ENCODE assay signal across 1 cellular context in the genomic region with DNA sequence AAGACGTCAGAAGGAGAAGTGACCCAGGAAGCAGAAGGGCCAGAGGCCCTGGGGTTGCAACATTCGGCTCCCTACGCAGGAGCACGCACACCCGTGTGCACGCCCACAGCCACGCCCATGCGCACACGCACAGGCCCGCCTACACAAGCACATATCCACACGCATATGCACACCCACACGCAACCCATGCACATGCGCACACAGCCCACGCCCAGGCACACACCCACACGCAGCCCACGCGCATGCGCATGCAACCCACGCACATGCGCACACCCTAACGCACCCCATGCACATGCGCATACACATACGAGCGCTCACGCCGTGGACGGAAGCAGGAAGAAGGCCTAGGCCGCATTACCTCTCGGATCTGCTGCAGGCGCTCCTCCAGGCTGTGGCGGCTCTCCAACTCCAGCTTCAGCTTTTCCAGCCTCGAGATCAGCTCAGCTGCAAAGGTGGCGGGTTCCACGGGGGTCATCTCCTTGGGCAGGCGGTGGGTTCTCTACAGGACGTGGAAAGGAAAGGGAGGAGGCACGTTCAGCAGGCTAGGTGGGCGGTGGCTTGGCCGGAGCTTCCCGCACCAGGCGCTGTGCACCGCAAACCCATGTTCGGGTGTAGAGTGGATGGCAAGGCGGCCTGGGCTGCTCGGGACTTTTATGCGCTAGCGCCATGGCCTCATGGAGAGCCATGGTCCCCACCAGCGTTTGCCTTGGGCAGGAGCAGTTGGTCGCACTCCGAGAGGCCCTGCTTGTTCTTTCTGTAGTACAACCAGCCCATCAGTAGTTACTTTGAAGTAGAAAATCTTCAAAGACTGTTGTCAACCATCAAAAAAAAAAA.
TF ChIP-seq lines count a peak whose summit lies in the region.

No MANE protein-coding gene starts in this region.

TF ChIP-seq in K562, 482 proteins besides CTCF, POLR2A, EP300 and RAD21 (continued from another document and continues in another):
- TF ChIP-seq, protein P1, sequence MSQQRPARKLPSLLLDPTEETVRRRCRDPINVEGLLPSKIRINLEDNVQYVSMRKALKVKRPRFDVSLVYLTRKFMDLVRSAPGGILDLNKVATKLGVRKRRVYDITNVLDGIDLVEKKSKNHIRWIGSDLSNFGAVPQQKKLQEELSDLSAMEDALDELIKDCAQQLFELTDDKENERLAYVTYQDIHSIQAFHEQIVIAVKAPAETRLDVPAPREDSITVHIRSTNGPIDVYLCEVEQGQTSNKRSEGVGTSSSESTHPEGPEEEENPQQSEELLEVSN (IDR thresholded peaks at IDR 0.05; ENCODE audit: borderline replicate concordance in 1 of 2, extremely low read depth in 1 of 2, insufficient read depth in 1 of 2, insufficient read length in 1 of 2, low read depth in 1 of 2, low read length in 1 of 2, poor library complexity in 1 of 2, severe bottlenecking in 1 of 2) = peak; percentile 39 to 57
- TF ChIP-seq HNRNPH1 (optimal IDR thresholded peaks at IDR 0.05; ENCODE audit: low read depth, low read length) (no peak), TAL1 (IDR thresholded peaks at IDR 0.05) (no peak), TCF3 (CRISPR knock-in tag; IDR thresholded peaks at IDR 0.05) (no peak), ZNF23 (CRISPR knock-in tag; IDR thresholded peaks at IDR 0.05) (no peak), ZNF766 (CRISPR knock-in tag; conservative IDR thresholded peaks at IDR 0.05) (no peak), RBM15 (IDR thresholded peaks at IDR 0.05; ENCODE audit: insufficient read depth, low read length) (no peak), ZNF76 (CRISPR knock-in tag; IDR thresholded peaks at IDR 0.05; ENCODE audit: borderline replicate concordance) (no peak), POLR2B (IDR thresholded peaks at IDR 0.05; ENCODE audit: low read depth, partially characterized antibody) (peak; percentile 99), CEBPG (CRISPR knock-in tag; IDR thresholded peaks at IDR 0.05) (no peak), CEBPG (tag; conservative IDR thresholded peaks at IDR 0.05 in 1 of 2, IDR thresholded peaks at IDR 0.05 in 1 of 2) (peak in 1 of 2 experiments; percentile 41; a peak in 1 of 4 replicates), EZH2 (IDR thresholded peaks at IDR 0.05; ENCODE audit: borderline replicate concordance, low read depth, low read length) (no peak), HNRNPLL (IDR thresholded peaks at IDR 0.05; ENCODE audit: low read depth, low read length, poor library complexity, severe bottlenecking) (no peak), ZSCAN29 (IDR thresholded peaks at IDR 0.05) (no peak), THRAP3 (IDR thresholded peaks at IDR 0.05; ENCODE audit: borderline replicate concordance) (no peak), HEY1 (CRISPR knock-in tag; IDR thresholded peaks at IDR 0.05; ENCODE audit: borderline replicate concordance) (no peak), SMARCE1 (IDR thresholded peaks at IDR 0.05) (no peak), ZNF408 (CRISPR knock-in tag; IDR thresholded peaks at IDR 0.05; ENCODE audit: low read depth) (no peak), RCOR1 (IDR thresholded peaks at IDR 0.05; ENCODE audit: borderline replicate concordance in 1 of 2, low read depth in 2 of 2, low read length in 2 of 2) (no peak), ZNF79 (CRISPR knock-in tag; IDR thresholded peaks at IDR 0.05; ENCODE audit: low read depth) (no peak), CXXC5 (CRISPR knock-in tag; IDR thresholded peaks at IDR 0.05) (peak; percentile 76), MAFK (IDR thresholded peaks at IDR 0.05; ENCODE audit: low read length) (no peak), CBFA2T3 (IDR thresholded peaks at IDR 0.05) (no peak), NCOA2 (IDR thresholded peaks at IDR 0.05; ENCODE audit: partially characterized antibody in 2 of 2) (no peak), SAP30 (IDR thresholded peaks at IDR 0.05; ENCODE audit: borderline replicate concordance, insufficient read depth, low read depth, low read length, poor library complexity, severe bottlenecking) (no peak), PTTG1 (tag; IDR thresholded peaks at IDR 0.05; ENCODE audit: low read depth) (no peak), NR2C1 (IDR thresholded peaks at IDR 0.05) (peak; percentile 93), NR2C1 (tag; IDR thresholded peaks at IDR 0.05) (peak; percentile 93), MEIS2 (IDR thresholded peaks at IDR 0.05; ENCODE audit: partially characterized antibody) (peak; percentile 99), DIDO1 (tag; IDR thresholded peaks at IDR 0.05; ENCODE audit: low read depth) (no peak), GTF2F1 (IDR thresholded peaks at IDR 0.05; ENCODE audit: low read depth, low read length) (no peak), PTBP1 (IDR thresholded peaks at IDR 0.05; ENCODE audit: low read depth, low read length) (no peak), HDGF (IDR thresholded peaks at IDR 0.05) (no peak), KAT8 (IDR thresholded peaks at IDR 0.05; ENCODE audit: low read depth) (no peak)
- TF ChIP-seq, protein P2, sequence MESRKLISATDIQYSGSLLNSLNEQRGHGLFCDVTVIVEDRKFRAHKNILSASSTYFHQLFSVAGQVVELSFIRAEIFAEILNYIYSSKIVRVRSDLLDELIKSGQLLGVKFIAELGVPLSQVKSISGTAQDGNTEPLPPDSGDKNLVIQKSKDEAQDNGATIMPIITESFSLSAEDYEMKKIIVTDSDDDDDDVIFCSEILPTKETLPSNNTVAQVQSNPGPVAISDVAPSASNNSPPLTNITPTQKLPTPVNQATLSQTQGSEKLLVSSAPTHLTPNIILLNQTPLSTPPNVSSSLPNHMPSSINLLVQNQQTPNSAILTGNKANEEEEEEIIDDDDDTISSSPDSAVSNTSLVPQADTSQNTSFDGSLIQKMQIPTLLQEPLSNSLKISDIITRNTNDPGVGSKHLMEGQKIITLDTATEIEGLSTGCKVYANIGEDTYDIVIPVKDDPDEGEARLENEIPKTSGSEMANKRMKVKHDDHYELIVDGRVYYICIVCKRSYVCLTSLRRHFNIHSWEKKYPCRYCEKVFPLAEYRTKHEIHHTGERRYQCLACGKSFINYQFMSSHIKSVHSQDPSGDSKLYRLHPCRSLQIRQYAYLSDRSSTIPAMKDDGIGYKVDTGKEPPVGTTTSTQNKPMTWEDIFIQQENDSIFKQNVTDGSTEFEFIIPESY (CRISPR knock-in tag; IDR thresholded peaks at IDR 0.05) = no peak
- TF ChIP-seq, protein P3, sequence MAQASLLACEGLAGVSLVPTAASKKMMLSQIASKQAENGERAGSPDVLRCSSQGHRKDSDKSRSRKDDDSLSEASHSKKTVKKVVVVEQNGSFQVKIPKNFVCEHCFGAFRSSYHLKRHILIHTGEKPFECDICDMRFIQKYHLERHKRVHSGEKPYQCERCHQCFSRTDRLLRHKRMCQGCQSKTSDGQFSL (CRISPR knock-in tag; IDR thresholded peaks at IDR 0.05) = no peak
- TF ChIP-seq, protein P3 (tag; IDR thresholded peaks at IDR 0.05) = no peak
- TF ChIP-seq, protein P4, sequence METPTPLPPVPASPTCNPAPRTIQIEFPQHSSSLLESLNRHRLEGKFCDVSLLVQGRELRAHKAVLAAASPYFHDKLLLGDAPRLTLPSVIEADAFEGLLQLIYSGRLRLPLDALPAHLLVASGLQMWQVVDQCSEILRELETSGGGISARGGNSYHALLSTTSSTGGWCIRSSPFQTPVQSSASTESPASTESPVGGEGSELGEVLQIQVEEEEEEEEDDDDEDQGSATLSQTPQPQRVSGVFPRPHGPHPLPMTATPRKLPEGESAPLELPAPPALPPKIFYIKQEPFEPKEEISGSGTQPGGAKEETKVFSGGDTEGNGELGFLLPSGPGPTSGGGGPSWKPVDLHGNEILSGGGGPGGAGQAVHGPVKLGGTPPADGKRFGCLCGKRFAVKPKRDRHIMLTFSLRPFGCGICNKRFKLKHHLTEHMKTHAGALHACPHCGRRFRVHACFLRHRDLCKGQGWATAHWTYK (CRISPR knock-in tag; IDR thresholded peaks at IDR 0.05) = no peak
- TF ChIP-seq, protein P5, sequence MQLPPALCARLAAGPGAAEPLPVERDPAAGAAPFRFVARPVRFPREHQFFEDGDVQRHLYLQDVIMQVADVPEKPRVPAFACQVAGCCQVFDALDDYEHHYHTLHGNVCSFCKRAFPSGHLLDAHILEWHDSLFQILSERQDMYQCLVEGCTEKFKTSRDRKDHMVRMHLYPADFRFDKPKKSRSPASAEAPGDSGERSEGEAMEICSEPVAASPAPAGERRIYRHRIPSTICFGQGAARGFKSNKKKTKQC (CRISPR knock-in tag; IDR thresholded peaks at IDR 0.05) = no peak
- TF ChIP-seq, protein P6, sequence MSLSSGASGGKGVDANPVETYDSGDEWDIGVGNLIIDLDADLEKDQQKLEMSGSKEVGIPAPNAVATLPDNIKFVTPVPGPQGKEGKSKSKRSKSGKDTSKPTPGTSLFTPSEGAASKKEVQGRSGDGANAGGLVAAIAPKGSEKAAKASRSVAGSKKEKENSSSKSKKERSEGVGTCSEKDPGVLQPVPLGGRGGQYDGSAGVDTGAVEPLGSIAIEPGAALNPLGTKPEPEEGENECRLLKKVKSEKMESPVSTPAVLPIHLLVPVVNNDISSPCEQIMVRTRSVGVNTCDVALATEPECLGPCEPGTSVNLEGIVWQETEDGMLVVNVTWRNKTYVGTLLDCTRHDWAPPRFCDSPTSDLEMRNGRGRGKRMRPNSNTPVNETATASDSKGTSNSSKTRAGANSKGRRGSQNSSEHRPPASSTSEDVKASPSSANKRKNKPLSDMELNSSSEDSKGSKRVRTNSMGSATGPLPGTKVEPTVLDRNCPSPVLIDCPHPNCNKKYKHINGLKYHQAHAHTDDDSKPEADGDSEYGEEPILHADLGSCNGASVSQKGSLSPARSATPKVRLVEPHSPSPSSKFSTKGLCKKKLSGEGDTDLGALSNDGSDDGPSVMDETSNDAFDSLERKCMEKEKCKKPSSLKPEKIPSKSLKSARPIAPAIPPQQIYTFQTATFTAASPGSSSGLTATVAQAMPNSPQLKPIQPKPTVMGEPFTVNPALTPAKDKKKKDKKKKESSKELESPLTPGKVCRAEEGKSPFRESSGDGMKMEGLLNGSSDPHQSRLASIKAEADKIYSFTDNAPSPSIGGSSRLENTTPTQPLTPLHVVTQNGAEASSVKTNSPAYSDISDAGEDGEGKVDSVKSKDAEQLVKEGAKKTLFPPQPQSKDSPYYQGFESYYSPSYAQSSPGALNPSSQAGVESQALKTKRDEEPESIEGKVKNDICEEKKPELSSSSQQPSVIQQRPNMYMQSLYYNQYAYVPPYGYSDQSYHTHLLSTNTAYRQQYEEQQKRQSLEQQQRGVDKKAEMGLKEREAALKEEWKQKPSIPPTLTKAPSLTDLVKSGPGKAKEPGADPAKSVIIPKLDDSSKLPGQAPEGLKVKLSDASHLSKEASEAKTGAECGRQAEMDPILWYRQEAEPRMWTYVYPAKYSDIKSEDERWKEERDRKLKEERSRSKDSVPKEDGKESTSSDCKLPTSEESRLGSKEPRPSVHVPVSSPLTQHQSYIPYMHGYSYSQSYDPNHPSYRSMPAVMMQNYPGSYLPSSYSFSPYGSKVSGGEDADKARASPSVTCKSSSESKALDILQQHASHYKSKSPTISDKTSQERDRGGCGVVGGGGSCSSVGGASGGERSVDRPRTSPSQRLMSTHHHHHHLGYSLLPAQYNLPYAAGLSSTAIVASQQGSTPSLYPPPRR (CRISPR knock-in tag; IDR thresholded peaks at IDR 0.05; ENCODE audit: borderline replicate concordance) = no peak
- TF ChIP-seq, protein P7, sequence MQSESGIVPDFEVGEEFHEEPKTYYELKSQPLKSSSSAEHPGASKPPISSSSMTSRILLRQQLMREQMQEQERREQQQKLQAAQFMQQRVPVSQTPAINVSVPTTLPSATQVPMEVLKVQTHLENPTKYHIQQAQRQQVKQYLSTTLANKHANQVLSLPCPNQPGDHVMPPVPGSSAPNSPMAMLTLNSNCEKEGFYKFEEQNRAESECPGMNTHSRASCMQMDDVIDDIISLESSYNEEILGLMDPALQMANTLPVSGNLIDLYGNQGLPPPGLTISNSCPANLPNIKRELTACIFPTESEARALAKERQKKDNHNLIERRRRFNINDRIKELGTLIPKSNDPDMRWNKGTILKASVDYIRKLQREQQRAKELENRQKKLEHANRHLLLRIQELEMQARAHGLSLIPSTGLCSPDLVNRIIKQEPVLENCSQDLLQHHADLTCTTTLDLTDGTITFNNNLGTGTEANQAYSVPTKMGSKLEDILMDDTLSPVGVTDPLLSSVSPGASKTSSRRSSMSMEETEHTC (IDR thresholded peaks at IDR 0.05) = no peak
- TF ChIP-seq, protein P8, sequence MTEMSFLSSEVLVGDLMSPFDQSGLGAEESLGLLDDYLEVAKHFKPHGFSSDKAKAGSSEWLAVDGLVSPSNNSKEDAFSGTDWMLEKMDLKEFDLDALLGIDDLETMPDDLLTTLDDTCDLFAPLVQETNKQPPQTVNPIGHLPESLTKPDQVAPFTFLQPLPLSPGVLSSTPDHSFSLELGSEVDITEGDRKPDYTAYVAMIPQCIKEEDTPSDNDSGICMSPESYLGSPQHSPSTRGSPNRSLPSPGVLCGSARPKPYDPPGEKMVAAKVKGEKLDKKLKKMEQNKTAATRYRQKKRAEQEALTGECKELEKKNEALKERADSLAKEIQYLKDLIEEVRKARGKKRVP (CRISPR knock-in tag; IDR thresholded peaks at IDR 0.05) = no peak
- TF ChIP-seq, protein P9, sequence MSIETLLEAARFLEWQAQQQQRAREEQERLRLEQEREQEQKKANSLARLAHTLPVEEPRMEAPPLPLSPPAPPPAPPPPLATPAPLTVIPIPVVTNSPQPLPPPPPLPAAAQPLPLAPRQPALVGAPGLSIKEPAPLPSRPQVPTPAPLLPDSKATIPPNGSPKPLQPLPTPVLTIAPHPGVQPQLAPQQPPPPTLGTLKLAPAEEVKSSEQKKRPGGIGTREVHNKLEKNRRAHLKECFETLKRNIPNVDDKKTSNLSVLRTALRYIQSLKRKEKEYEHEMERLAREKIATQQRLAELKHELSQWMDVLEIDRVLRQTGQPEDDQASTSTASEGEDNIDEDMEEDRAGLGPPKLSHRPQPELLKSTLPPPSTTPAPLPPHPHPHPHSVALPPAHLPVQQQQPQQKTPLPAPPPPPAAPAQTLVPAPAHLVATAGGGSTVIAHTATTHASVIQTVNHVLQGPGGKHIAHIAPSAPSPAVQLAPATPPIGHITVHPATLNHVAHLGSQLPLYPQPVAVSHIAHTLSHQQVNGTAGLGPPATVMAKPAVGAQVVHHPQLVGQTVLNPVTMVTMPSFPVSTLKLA (conservative IDR thresholded peaks at IDR 0.05) = peak; percentile 68 to 84
